25 cellular contexts compared by ENCODE assay signal in the genomic region with DNA sequence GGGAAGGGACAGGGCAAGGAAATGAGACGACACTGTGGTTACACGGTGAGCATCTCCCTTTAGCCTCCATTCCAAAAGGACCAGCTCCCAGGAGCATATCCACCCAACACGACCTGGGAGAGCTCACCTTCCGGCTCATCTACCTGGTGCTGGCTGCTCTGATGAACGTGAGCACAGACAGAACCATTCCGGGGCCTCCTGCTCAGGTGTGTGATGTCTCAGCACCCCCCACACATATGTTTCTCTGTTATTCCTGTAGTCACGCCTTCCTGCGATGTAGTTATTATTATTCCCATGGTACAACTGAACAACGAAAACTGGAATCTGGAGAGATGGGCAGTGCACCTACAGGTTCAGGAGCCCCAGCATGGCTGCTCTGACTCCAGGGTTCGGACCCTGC. TPM values are rescaled to one million over a fixed set of nuclear protein-coding genes. Genes with fewer than 3 reads are reported as not detected.
DNase-seq lines count a peak whose midpoint lies in the region; ATAC-seq, FAIRE-seq and TF ChIP-seq lines count a peak whose summit lies in the region.
"Had no signal": no experiment of that assay in that cellular context is flagged by ENCODE, and none has a peak within 500 bp of the region (broad histone marks: within the 10 kb centered on the region; RNA-seq: fewer than 3 reads in every experiment).

No MANE protein-coding gene starts in this region.

- no peak for FAIRE-seq in H1 (lab: Jason Lieb, UNC)
- FAIRE-seq: A549, D721Med, GM18507, H54 had no signal

- H3K4ac ChIP-seq in H1 (replicated peaks; ENCODE audit: insufficient read length, low read depth, low read length): no peak overlapping the region

- H3K79me1 ChIP-seq in H1 (ENCODE audit: low read depth, low read length): no peaks in the 10 kb centered on the region; the same call in 1 of the 2 replicates

- H2BK120ac ChIP-seq in H1 (replicated peaks; ENCODE audit: low read depth, low read length): no peak overlapping the region

- H3K79me2 ChIP-seq in H1 (ENCODE audit: control insufficient read depth in 1 of 2, insufficient read depth in 2 of 2, low read length in 2 of 2): no peaks in the 10 kb centered on the region

- no peak overlapping the region for H2BK20ac ChIP-seq in H1 (ENCODE audit: low read length)

- H3K4me1 ChIP-seq in H1 (replicated peaks in 1 of 4; ENCODE audit: control insufficient read depth in 3 of 4, insufficient read depth in 4 of 4, low read length in 3 of 4): peaks cover 2 to 8% (median 4%) of the 10 kb centered on the region in 4 experiments
- no peaks in the 10 kb centered on the region for H3K4me1 ChIP-seq in stomach
- no peaks in the 10 kb centered on the region for H3K4me1 ChIP-seq in vagina
- H3K4me1 ChIP-seq: A549, BE2C had no signal

- H4K91ac ChIP-seq in H1 (replicated peaks; ENCODE audit: insufficient read length, low read length): no peak overlapping the region

- TF ChIP-seq POLR2A in H1 (IDR thresholded peaks at IDR 0.05; ENCODE audit: control extremely low read depth in 1 of 2, low read depth in 2 of 2, low read length in 2 of 2): no peak
- TF ChIP-seq POLR2A in stomach (IDR thresholded peaks at IDR 0.05): no peak
- TF ChIP-seq POLR2A in vagina (IDR thresholded peaks at IDR 0.05): no peak

- no peak overlapping the region for H2AFZ ChIP-seq in H1 (ENCODE audit: low read length)
- H2AFZ ChIP-seq: GM23338 had no signal

- no peak overlapping the region for H2BK5ac ChIP-seq in H1 (ENCODE audit: low read depth, low read length)

- no peaks in the 10 kb centered on the region for H4K20me1 ChIP-seq in H1 (replicated peaks in 1 of 2; ENCODE audit: control insufficient read depth in 1 of 2, insufficient read depth in 2 of 2, low read length in 2 of 2)
- H4K20me1 ChIP-seq: BLaER1 treated with 17β-estradiol and CSF1 and Interleukin-3, amounts not matched to agents 10 nM and 100 nM had no signal

- TF ChIP-seq RAD21 in H1 (IDR thresholded peaks at IDR 0.05 in 1 of 2, conservative IDR thresholded peaks at IDR 0.05 in 1 of 2; ENCODE audit: low read depth in 2 of 2, low read length in 2 of 2): no peak

- ATAC-seq in left lobe of liver (no peak), HG02678 (IDR thresholded peaks at IDR 0.05; ENCODE audit: unreplicated experiment) (no peak)
- ATAC-seq: A549, GM23338, HCT116 had no signal

- TF ChIP-seq EP300 in H1 (IDR thresholded peaks at IDR 0.05; ENCODE audit: borderline replicate concordance in 1 of 2, low read depth in 2 of 2, low read length in 2 of 2) (no peak), stomach (IDR thresholded peaks at IDR 0.05) (no peak)

- H3K56ac ChIP-seq in H1 (replicated peaks; ENCODE audit: insufficient read length, low read depth, low read length): no peak overlapping the region

- no peak overlapping the region for H3K4me2 ChIP-seq in H1 (ENCODE audit: insufficient read depth in 1 of 2, low read depth in 2 of 2, low read length in 2 of 2)
- H3K4me2 ChIP-seq: A549; BLaER1 treated with 17β-estradiol and CSF1 and Interleukin-3, amounts not matched to agents 10 nM and 100 nM; GM23338 had no signal

- intact Hi-C loops in stomach (cut with DNase I; ENCODE audit: low total_unique reads): no loop called here
- intact Hi-C loops in vagina (cut with DNase I): no loop called here
- intact Hi-C loops in dorsolateral prefrontal cortex (cut with DNase I): no loop called here

- no peaks in the 10 kb centered on the region for H3K9me3 ChIP-seq in H1 (ENCODE audit: insufficient read depth in 2 of 2, low read depth in 1 of 2, low read length in 1 of 2)
- no peaks in the 10 kb centered on the region for H3K9me3 ChIP-seq in stomach
- no peaks in the 10 kb centered on the region for H3K9me3 ChIP-seq in vagina
- H3K9me3 ChIP-seq: A549; BE2C; BLaER1 treated with 17β-estradiol and CSF1 and Interleukin-3, amounts not matched to agents 10 nM and 100 nM had no signal

- no peak overlapping the region for H3K18ac ChIP-seq in H1 (ENCODE audit: extremely low read depth, low read length)

- H4K5ac ChIP-seq in H1 (ENCODE audit: insufficient read length, low read depth, low read length): no peak overlapping the region

- TF ChIP-seq CTCF in H1 (IDR thresholded peaks at IDR 0.05; ENCODE audit: control extremely low read depth in 1 of 3, insufficient read depth in 1 of 3, low read depth in 1 of 3, low read length in 3 of 3) (no peak), stomach (IDR thresholded peaks at IDR 0.05) (no peak), vagina (IDR thresholded peaks at IDR 0.05) (no peak), dorsolateral prefrontal cortex (IDR thresholded peaks at IDR 0.05 in 54 of 56, conservative IDR thresholded peaks at IDR 0.05 in 2 of 56; ENCODE audit: low read depth in 1 of 56, partially characterized antibody in 56 of 56) (no peak)

- POLR2A ChIA-PET in H1 (lab: Charles Lee; ENCODE audit: partially characterized antibody): interaction anchor here (1.2 kb wide), 1 partner anchor 14 kb away, joined by 3 read pairs; no protein-coding TSS in a partner anchor

- CTCF ChIA-PET in H1 (lab: Charles Lee; ENCODE audit: partially characterized antibody): interaction anchor here (0.6 to 13.9 kb wide), 5 partner anchors 11 to 216 kb away, joined by 3 to 135 read pairs (median 9); partner anchors contain the start of gene GPR26

- no peak overlapping the region for H3K27ac ChIP-seq in H1 (ENCODE audit: low read depth, low read length)
- H3K27ac ChIP-seq in stomach: no peak overlapping the region
- no peak overlapping the region for H3K27ac ChIP-seq in vagina
- no peak overlapping the region for H3K27ac ChIP-seq in dorsolateral prefrontal cortex
- H3K27ac ChIP-seq in substantia nigra (ENCODE audit: low read depth, low read length, poor library complexity, severe bottlenecking): no peak overlapping the region
- H3K27ac ChIP-seq: A549; BLaER1 treated with 17β-estradiol and CSF1 and Interleukin-3, amounts not matched to agents 10 nM and 100 nM had no signal

- no peak overlapping the region for H2AK5ac ChIP-seq in H1 (ENCODE audit: low read depth, low read length)

- H3K4me3 ChIP-seq in H1 (ENCODE audit: extremely low read depth in 1 of 4, insufficient read depth in 2 of 4, low read depth in 3 of 4, low read length in 4 of 4) (no peak overlapping the region), stomach (no peak overlapping the region), vagina (no peak overlapping the region), dorsolateral prefrontal cortex (no peak overlapping the region)
- H3K4me3 ChIP-seq: A549; BLaER1 treated with 17β-estradiol and CSF1 and Interleukin-3, amounts not matched to agents 10 nM and 100 nM; GM23338 had no signal

- H4K8ac ChIP-seq in H1 (ENCODE audit: extremely low read depth, insufficient read depth, low read length): peak overlapping the region; percentile 12; the same call in 1 of the 2 replicates

- no peak overlapping the region for H3K9ac ChIP-seq in H1 (replicated peaks in 1 of 4; ENCODE audit: extremely low read depth in 1 of 4, low read depth in 3 of 4, low read length in 3 of 4)
- H3K9ac ChIP-seq: BLaER1 treated with 17β-estradiol and CSF1 and Interleukin-3, amounts not matched to agents 10 nM and 100 nM had no signal

- no peak overlapping the region for H3K23ac ChIP-seq in H1 (ENCODE audit: insufficient read length)

- DNase-seq in H1 (ENCODE audit: low read depth in 1 of 2, low spot score in 2 of 2): peak in 1 of 2 experiments; percentile 27
- peak; percentile 16 for DNase-seq in left lobe of liver (ENCODE audit: low spot score)
- DNase-seq in stomach: peak; percentile 16
- DNase-seq in vagina (ENCODE audit: extremely low spot score in 2 of 2): peak; percentile 37 to 44
- DNase-seq in dorsolateral prefrontal cortex: no peak
- no peak for DNase-seq in substantia nigra (lab: John Stamatoyannopoulos, UW)
- DNase-seq: 8988T; ACHN; AML-193; BE2C; CD4-positive, alpha-beta T cell; CD8-positive, alpha-beta memory T cell; DMS 273 treated with DMSO at 0.1 percent for 48 hours; DMS79; EL; GDM1 had no signal

- no peaks in the 10 kb centered on the region; the same call in 1 of the 2 replicates for H3K23me2 ChIP-seq in H1 (ENCODE audit: low read depth, low read length)

- H3K36me3 ChIP-seq in H1 (ENCODE audit: control insufficient read depth in 2 of 4, insufficient read depth in 4 of 4, low read length in 3 of 4) (no peaks in the 10 kb centered on the region), stomach (no peaks in the 10 kb centered on the region), vagina (no peaks in the 10 kb centered on the region)
- H3K36me3 ChIP-seq: BE2C; BLaER1 treated with 17β-estradiol and CSF1 and Interleukin-3, amounts not matched to agents 10 nM and 100 nM had no signal

- H3K14ac ChIP-seq in H1 (ENCODE audit: insufficient read length): no peak overlapping the region

- 86% methylated on average over 10 of the region's 10 CpGs; no CpG with 5 or more reads in 1 of the 2 experiments for WGBS in H1 (ENCODE audit: extremely low coverage in 1 of 2, insufficient coverage in 1 of 2, insufficient read length in 1 of 2, insufficient replicate concordance in 2 of 2, low coverage in 1 of 2, low lambda C conversion rate in 2 of 2, missing lambda C conversion rate in 1 of 2), 2 experiments
- WGBS in stomach, 5 donors: 72 to 91% (median 77%) methylated on average over 8 to 10 of the region's 10 CpGs

- H2BK15ac ChIP-seq in H1 (ENCODE audit: low read length): no peak overlapping the region

- H3K27me3 ChIP-seq in H1 (replicated peaks in 1 of 4; ENCODE audit: control insufficient read depth in 3 of 4, extremely low read depth in 1 of 4, insufficient read depth in 3 of 4, low read length in 3 of 4) (no peaks in the 10 kb centered on the region; a peak in 1 of 7 replicates), stomach (peaks cover 0 to 39% (median 5%) of the 10 kb centered on the region in 3 donors), vagina (no peaks in the 10 kb centered on the region), dorsolateral prefrontal cortex (peaks cover 0 to 44% (median 8%) of the 10 kb centered on the region in 45 donors)
- H3K27me3 ChIP-seq: BE2C; BLaER1 treated with 17β-estradiol and CSF1 and Interleukin-3, amounts not matched to agents 10 nM and 100 nM had no signal

- H2BK12ac ChIP-seq in H1 (ENCODE audit: low read depth, low read length): no peak overlapping the region

TF ChIP-seq in H1, 55 proteins besides CTCF, POLR2A, EP300 and RAD21 (continues in another document):
- TF ChIP-seq TCF12 (IDR thresholded peaks at IDR 0.05; ENCODE audit: low read depth, low read length): no peak

RNA-seq across cellular contexts. Expression of gene GPR26, which starts 20.5 kb away (rescaled TPM):
- 0.09 and 0.10 TPM in 2 replicates for total RNA-seq in H1 (2021; fragmentation: NEBNext Ultra II Directional; extraction: Animal tissue kit (Norgen Biotek cat#: 25700))
- polyA plus RNA-seq in H1 (2011; rRNA removed) (0.11 and 0.21 TPM in 2 replicates), stomach (not detected)
- 0.13 TPM for polyA plus RNA-seq in H1 (2011; cell fraction: cytosol; rRNA removed)
- polyA plus RNA-seq in H1 (2011; cell fraction: nucleus; rRNA removed): 0.11 TPM
- 0.15 to 0.23 TPM (median 0.17 TPM) in 4 replicates for polyA plus RNA-seq in H1 (2012, experiment 1 of 2)
- polyA plus RNA-seq in H1 (2012, experiment 2 of 2): 0.04 TPM
- 0.04 TPM for polyA plus RNA-seq in H1 (2013, experiment 1 of 2)
- 0.04 TPM for polyA plus RNA-seq in H1 (2013, experiment 2 of 2)
- 0.25 and 0.41 TPM in 2 replicates for polyA minus RNA-seq in H1 (2011; rRNA and poly(A)+ RNA removed)
- polyA minus RNA-seq in H1 (2011; cell fraction: cytosol; rRNA and poly(A)+ RNA removed): not detected
- 0.30 TPM for polyA minus RNA-seq in H1 (2011; cell fraction: nucleus; rRNA and poly(A)+ RNA removed)
- total RNA-seq in left lobe of liver (not detected), stomach (not detected), vagina (not detected), dorsolateral prefrontal cortex (10 to 100 TPM in 62 of 120 experiments, 1 to 10 TPM in 58; 1.2 to 23.5 (median 10.2) TPM)
- total RNA-seq: CD4-positive, alpha-beta T cell; CD8-positive, alpha-beta memory T cell had no signal
- polyA plus RNA-seq: A549; CD14-positive monocyte; CD8-positive, alpha-beta memory T cell had no signal

Comparison
In these comparisons a context has a peak if more than half of its experiments do, and no peak if none do; other contexts are left out.
1. DNase-seq: peak in left lobe of liver (single experiment), stomach (single experiment) and vagina (2 of 2); none in dorsolateral prefrontal cortex (0 of 10) and substantia nigra (0 of 49).